Comparison of ENCODE assay signal across 16 cellular contexts in genomic region chr2:45852450-45853150, GRCh38.
DNase-seq lines count a peak whose midpoint lies in the region; ATAC-seq, FAIRE-seq and TF ChIP-seq lines count a peak whose summit lies in the region.
"Had no signal": no experiment of that assay in that cellular context is flagged by ENCODE, and none has a peak within 500 bp of the region (broad histone marks: within the 10 kb centered on the region; RNA-seq: fewer than 3 reads in every experiment).

No MANE protein-coding gene starts in this region.

- H3K9me3 ChIP-seq in OCI-LY7 (ENCODE audit: low read length): no peaks in the 10 kb centered on the region
- H3K9me3 ChIP-seq: left lung, right lobe of liver had no signal

- H4K20me1 ChIP-seq in OCI-LY7 (ENCODE audit: insufficient read depth, low read length): no peaks in the 10 kb centered on the region

- ATAC-seq in GM21619 (IDR thresholded peaks at IDR 0.05; ENCODE audit: unreplicated experiment) (peak; percentile 72), HG03045 (IDR thresholded peaks at IDR 0.05; ENCODE audit: unreplicated experiment) (peak; percentile 72)
- ATAC-seq: right lobe of liver had no signal

- no peak overlapping the region for H3K27ac ChIP-seq in OCI-LY7 (ENCODE audit: low read depth, low read length, poor library complexity, severe bottlenecking)
- H3K27ac ChIP-seq: KMS-11, left lung, right lobe of liver had no signal

- no peaks in the 10 kb centered on the region for H3K79me2 ChIP-seq in OCI-LY7 (ENCODE audit: insufficient read depth, low read depth, low read length)

- POLR2A ChIA-PET in OCI-LY7 (lab: Charles Lee): interaction anchor here (0.6 to 1.3 kb wide), 2 partner anchors 9 to 163 kb away, joined by 5 to 8 read pairs; no protein-coding TSS in a partner anchor

- H3K4me2 ChIP-seq in OCI-LY7 (ENCODE audit: low read length): peak overlapping the region; percentile 33; the same call in 1 of the 2 replicates
- H3K4me2 ChIP-seq: KMS-11 had no signal

- CTCF ChIA-PET in OCI-LY7 (lab: Charles Lee; ENCODE audit: unreplicated experiment): interaction anchor here (1.3 kb wide), 1 partner anchor 9 kb away, joined by 4 read pairs; no protein-coding TSS in a partner anchor

- DNase-seq in GM18507 (ENCODE audit: extremely low spot score, insufficient read length, low read depth) (no peak), OCI-LY7 (ENCODE audit: low spot score) (peak; percentile 20), iPS-NIHi7 (ENCODE audit: extremely low spot score) (no peak), NCI-H524 treated with DMSO at 0.1 percent for 48 hours (lab: John Stamatoyannopoulos, UW) (no peak), Kasumi-1 (lab: John Stamatoyannopoulos, UW) (no peak)
- no peak for DNase-seq in activated CD4-positive, alpha-beta T cell treated with anti-CD3 and anti-CD28 coated beads for 48 hours
- DNase-seq: activated CD4-positive, alpha-beta T cell treated with anti-CD3 and anti-CD28 coated beads, Interleukin-2, amount 10 ng/mL, durations not matched to agents 7 days and 5 days; activated effector memory CD4-positive, alpha-beta T cell treated with Interleukin-2 at 50 U/mL for 16 hours; left lung; NCI-H2171; nephron progenitor cell; right lobe of liver had no signal

- no peak overlapping the region for H2AFZ ChIP-seq in OCI-LY7 (ENCODE audit: low read length)

- TF ChIP-seq CTCF in OCI-LY7 (conservative IDR thresholded peaks at IDR 0.05; ENCODE audit: low read length): no peak

- no peak overlapping the region for H3K4me3 ChIP-seq in OCI-LY7 (ENCODE audit: low read depth, low read length, poor library complexity, severe bottlenecking)
- H3K4me3 ChIP-seq: left lung, right lobe of liver had no signal

- intact Hi-C loops in OCI-LY7 (cut with micrococcal nuclease; ENCODE audit: unreplicated experiment): no loop called here

- H3K36me3 ChIP-seq in OCI-LY7 (ENCODE audit: insufficient read depth, low read length): no peaks in the 10 kb centered on the region
- H3K36me3 ChIP-seq: left lung, right lobe of liver had no signal

- no peaks in the 10 kb centered on the region for H3K9me2 ChIP-seq in OCI-LY7 (ENCODE audit: insufficient read depth, low read length)

- peaks cover 11% of the 10 kb centered on the region for H3K4me1 ChIP-seq in OCI-LY7 (ENCODE audit: insufficient read depth, low read length, poor library complexity, severe bottlenecking)
- H3K4me1 ChIP-seq: right lobe of liver had no signal

- BruUV-seq in OCI-LY7 (replicated peaks; lab: Mats Ljungman, UMichigan): no TSS peak

- peak; percentile 5 for FAIRE-seq in GM18507 (lab: Jason Lieb, UNC)
- FAIRE-seq: bronchial epithelial cell had no signal
